In genomic region chr6:29236634-29237033, GRCh38 we compare ENCODE assay signal across 20 cellular contexts.
"Had no signal": no experiment of that assay in that cellular context is flagged by ENCODE, and none has a peak within 500 bp of the region (broad histone marks: within the 10 kb centered on the region; RNA-seq: fewer than 3 reads in every experiment).

No MANE protein-coding gene starts in this region.

- H3K9me3 ChIP-seq: SJSA1 had no signal

- H3K27me3 ChIP-seq: SJSA1 had no signal

- FAIRE-seq: RCC 7860 had no signal

- H3K36me3 ChIP-seq: SJSA1 had no signal

- H3K4me1 ChIP-seq: SJSA1 had no signal

- H3K4me3 ChIP-seq: SJSA1, SK-N-MC had no signal

- H3K27ac ChIP-seq: SJSA1, SK-N-MC had no signal

- DNase-seq: Kasumi-1, KBM-7, MM.1S, NCI-H1092 treated with DMSO at 0.1 percent for 48 hours, NCI-H1436, NCI-H187, NCI-H2029, NCI-H2081 treated with DMSO at 0.1 percent for 48 hours, NCI-H2171, NCI-H226, NCI-H446, NCI-H510A, NCI-H524 treated with DMSO at 0.1 percent for 48 hours, NCI-H69, Right ventricle myocardium superior, RPMI8226, SIG-M5 had no signal
